Comparison of ENCODE assay signal across 44 cellular contexts in genomic region chr6:47767102-47767501, GRCh38. TPM values are rescaled to one million over a fixed set of nuclear protein-coding genes. Genes with fewer than 3 reads are reported as not detected.
"Had no signal": no experiment of that assay in that cellular context is flagged by ENCODE, and none has a peak within 500 bp of the region (broad histone marks: within the 10 kb centered on the region; RNA-seq: fewer than 3 reads in every experiment).

No MANE protein-coding gene starts in this region.

- H3K27me3 Mint-ChIP-seq: activated naive CD4-positive, alpha-beta T cell treated with anti-CD3 and anti-CD28 coated beads, Interleukin-2, amount 10 ng/mL, durations not matched to agents 7 days and 5 days; brain had no signal

- H3K36me3 ChIP-seq: adrenal gland, ascending aorta, brain microvascular endothelial cell, breast epithelium, cardiac muscle cell had no signal

- H3K27me3 ChIP-seq: adrenal gland, ascending aorta, body of pancreas, brain microvascular endothelial cell, breast epithelium, cardiac muscle cell had no signal

- H3K4me1 ChIP-seq: adrenal gland, ascending aorta, body of pancreas, breast epithelium had no signal

- H3K4me3 ChIP-seq: adrenal gland, ascending aorta, body of pancreas, breast epithelium, cardiac muscle cell had no signal

- FAIRE-seq: astrocyte, bronchial epithelial cell had no signal

- ATAC-seq: activated naive CD4-positive, alpha-beta T cell treated with anti-CD3 and anti-CD28 coated beads, Interleukin-2, amount 50 U/mL, for 72 hours; activated naive CD8-positive, alpha-beta T cell treated with anti-CD3 and anti-CD28 coated beads, Interleukin-2, amount 50 U/mL, for 24 hours; activated T-cell treated with anti-CD3 and anti-CD28 coated beads, Interleukin-2, amount 50 U/mL, for 4 hours; activated T-cell treated with anti-CD3 and anti-CD28 coated beads, Interleukin-2, amount 50 U/mL, for 72 hours; activated T-helper 17 cell treated with anti-CD3 and anti-CD28 coated beads, Interleukin-2, amount 50 U/mL, for 72 hours; body of pancreas had no signal

- H3K4me3 Mint-ChIP-seq: activated naive CD4-positive, alpha-beta T cell treated with anti-CD3 and anti-CD28 coated beads for 36 hours; activated naive CD4-positive, alpha-beta T cell treated with anti-CD3 and anti-CD28 coated beads, Interleukin-2, amount 10 ng/mL, durations not matched to agents 7 days and 5 days; activated naive CD4-positive, alpha-beta T cell treated with anti-CD3 and anti-CD28 coated beads, Interleukin-2, amount 50 U/mL, for 24 hours; activated naive CD8-positive, alpha-beta T cell; activated naive CD8-positive, alpha-beta T cell treated with anti-CD3 and anti-CD28 coated beads for 36 hours; activated naive CD8-positive, alpha-beta T cell treated with anti-CD3 and anti-CD28 coated beads, Interleukin-2, amount 10 ng/mL, durations not matched to agents 7 days and 5 days; activated naive CD8-positive, alpha-beta T cell treated with anti-CD3 and anti-CD28 coated beads, Interleukin-2, amount 50 U/mL, for 24 hours; activated T-cell treated with anti-CD3 and anti-CD28 coated beads, Interleukin-2, amount 50 U/mL, for 24 hours; activated T-cell treated with anti-CD3 and anti-CD28 coated beads, Interleukin-2, amount 50 U/mL, for 4 hours; activated T-cell treated with anti-CD3 and anti-CD28 coated beads, Interleukin-2, amount 50 U/mL, for 72 hours; activated T-helper 1 cell treated with anti-CD3 and anti-CD28 coated beads, Interleukin-12 subunit alpha, Interleukin-12 subunit beta, Interleukin-2, Interleukin-4 antibody, amounts not matched to agents 30 ng/mL and 10 ng/mL and 1 ng/mL, durations not matched to agents 14 hours and 24 hours and 36 hours; activated T-helper 17 cell treated with anti-CD3 and anti-CD28 coated beads, Interleukin-2, amount 50 U/mL, for 72 hours; brain; central memory CD8-positive, alpha-beta T cell had no signal

- H3K27ac Mint-ChIP-seq: activated naive CD4-positive, alpha-beta T cell treated with anti-CD3 and anti-CD28 coated beads for 36 hours; activated naive CD4-positive, alpha-beta T cell treated with anti-CD3 and anti-CD28 coated beads, Interleukin-2, amount 10 ng/mL, durations not matched to agents 7 days and 5 days; activated naive CD4-positive, alpha-beta T cell treated with anti-CD3 and anti-CD28 coated beads, Interleukin-2, amount 50 U/mL, for 24 hours; activated naive CD4-positive, alpha-beta T cell treated with anti-CD3 and anti-CD28 coated beads, Interleukin-2, amount 50 U/mL, for 72 hours; activated naive CD8-positive, alpha-beta T cell; activated naive CD8-positive, alpha-beta T cell treated with anti-CD3 and anti-CD28 coated beads for 36 hours; activated naive CD8-positive, alpha-beta T cell treated with anti-CD3 and anti-CD28 coated beads, Interleukin-2, amount 10 ng/mL, durations not matched to agents 7 days and 5 days; activated naive CD8-positive, alpha-beta T cell treated with anti-CD3 and anti-CD28 coated beads, Interleukin-2, amount 50 U/mL, for 24 hours; activated T-cell treated with anti-CD3 and anti-CD28 coated beads, Interleukin-2, amount 50 U/mL, for 24 hours; activated T-cell treated with anti-CD3 and anti-CD28 coated beads, Interleukin-2, amount 50 U/mL, for 72 hours; activated T-helper 1 cell treated with anti-CD3 and anti-CD28 coated beads, Interleukin-12 subunit alpha, Interleukin-12 subunit beta, Interleukin-2, Interleukin-4 antibody, amounts not matched to agents 30 ng/mL and 10 ng/mL and 1 ng/mL, durations not matched to agents 14 hours and 24 hours and 36 hours; activated T-helper 17 cell treated with anti-CD3 and anti-CD28 coated beads, Interleukin-2, amount 50 U/mL, for 72 hours; activated T-helper 2 cell treated with anti-CD3 and anti-CD28 coated beads, Interferon-gamma antibody, Interleukin-2, Interleukin-4, amounts not matched to agents 10 μg/mL and 5 μg/mL and 100 μg/mL, durations not matched to agents 14 hours and 24 hours and 36 hours; brain had no signal

- H3K9me3 Mint-ChIP-seq: activated naive CD4-positive, alpha-beta T cell treated with anti-CD3 and anti-CD28 coated beads, Interleukin-2, amount 10 ng/mL, durations not matched to agents 7 days and 5 days; activated naive CD4-positive, alpha-beta T cell treated with anti-CD3 and anti-CD28 coated beads, Interleukin-2, amount 50 U/mL, for 24 hours; activated naive CD8-positive, alpha-beta T cell treated with anti-CD3 and anti-CD28 coated beads, Interleukin-2, amount 10 ng/mL, durations not matched to agents 7 days and 5 days; activated T-helper 1 cell treated with anti-CD3 and anti-CD28 coated beads, Interleukin-12 subunit alpha, Interleukin-12 subunit beta, Interleukin-2, Interleukin-4 antibody, amounts not matched to agents 30 ng/mL and 10 ng/mL and 1 ng/mL, durations not matched to agents 14 hours and 24 hours and 36 hours; activated T-helper 17 cell treated with anti-CD3 and anti-CD28 coated beads, Interleukin-2, amount 50 U/mL, for 72 hours; activated T-helper 2 cell treated with anti-CD3 and anti-CD28 coated beads, Interferon-gamma antibody, Interleukin-2, Interleukin-4, amounts not matched to agents 10 μg/mL and 5 μg/mL and 100 μg/mL, durations not matched to agents 14 hours and 24 hours and 36 hours; central memory CD8-positive, alpha-beta T cell had no signal

- H3K27ac ChIP-seq: adrenal gland, ascending aorta, body of pancreas, brain microvascular endothelial cell, breast epithelium, cardiac muscle cell had no signal

- DNase-seq: activated effector memory CD4-positive, alpha-beta T cell treated with anti-CD3 and anti-CD28 coated beads, Interleukin-2, amount 50 U/mL, for 16 hours; activated effector memory CD4-positive, alpha-beta T cell treated with Interleukin-2 at 50 U/mL for 16 hours; activated gamma-delta T cell; activated gamma-delta T cell treated with Interleukin-2 at 50 U/mL for 16 hours; activated naive CD4-positive, alpha-beta T cell; activated naive CD4-positive, alpha-beta T cell treated with anti-CD3 and anti-CD28 coated beads for 36 hours; activated naive CD4-positive, alpha-beta T cell treated with anti-CD3 and anti-CD28 coated beads, Interleukin-2, amount 10 ng/mL, durations not matched to agents 7 days and 5 days; activated naive CD4-positive, alpha-beta T cell treated with anti-CD3 and anti-CD28 coated beads, Interleukin-2, amount 50 U/mL, for 16 hours; activated naive CD4-positive, alpha-beta T cell treated with Interleukin-2 at 50 U/mL for 16 hours; activated naive CD8-positive, alpha-beta T cell treated with anti-CD3 and anti-CD28 coated beads for 36 hours; activated naive CD8-positive, alpha-beta T cell treated with anti-CD3 and anti-CD28 coated beads, Interleukin-2, amount 10 ng/mL, durations not matched to agents 7 days and 5 days; activated naive CD8-positive, alpha-beta T cell treated with anti-CD3 and anti-CD28 coated beads, Interleukin-2, amount 50 U/mL, for 24 hours; activated T-cell treated with anti-CD3 and anti-CD28 coated beads, Interleukin-2, amount 50 U/mL, for 1 hour; activated T-cell treated with anti-CD3 and anti-CD28 coated beads, Interleukin-2, amount 50 U/mL, for 24 hours; activated T-cell treated with anti-CD3 and anti-CD28 coated beads, Interleukin-2, amount 50 U/mL, for 4 hours; activated T-cell treated with anti-CD3 and anti-CD28 coated beads, Interleukin-2, amount 50 U/mL, for 48 hours; activated T-cell treated with anti-CD3 and anti-CD28 coated beads, Interleukin-2, amount 50 U/mL, for 72 hours; adrenal gland; amniotic stem cell; amygdala; anterior cingulate cortex; aorta; body of pancreas; brain microvascular endothelial cell; caudate nucleus; central memory CD4-positive, alpha-beta T cell; cerebellar nuclear complex had no signal

- H3K9me3 ChIP-seq: adrenal gland, ascending aorta, body of pancreas, breast epithelium had no signal

- H3K4me1 Mint-ChIP-seq: activated naive CD4-positive, alpha-beta T cell treated with anti-CD3 and anti-CD28 coated beads, Interleukin-2, amount 10 ng/mL, durations not matched to agents 7 days and 5 days; activated naive CD4-positive, alpha-beta T cell treated with anti-CD3 and anti-CD28 coated beads, Interleukin-2, amount 50 U/mL, for 24 hours; activated naive CD8-positive, alpha-beta T cell treated with anti-CD3 and anti-CD28 coated beads for 36 hours; activated naive CD8-positive, alpha-beta T cell treated with anti-CD3 and anti-CD28 coated beads, Interleukin-2, amount 10 ng/mL, durations not matched to agents 7 days and 5 days; activated naive CD8-positive, alpha-beta T cell treated with anti-CD3 and anti-CD28 coated beads, Interleukin-2, amount 50 U/mL, for 24 hours; activated T-helper 17 cell treated with anti-CD3 and anti-CD28 coated beads, Interleukin-2, amount 50 U/mL, for 72 hours; brain; central memory CD8-positive, alpha-beta T cell had no signal

- H3K36me3 Mint-ChIP-seq: activated naive CD4-positive, alpha-beta T cell treated with anti-CD3 and anti-CD28 coated beads, Interleukin-2, amount 10 ng/mL, durations not matched to agents 7 days and 5 days; activated naive CD8-positive, alpha-beta T cell treated with anti-CD3 and anti-CD28 coated beads for 36 hours; activated naive CD8-positive, alpha-beta T cell treated with anti-CD3 and anti-CD28 coated beads, Interleukin-2, amount 10 ng/mL, durations not matched to agents 7 days and 5 days; brain had no signal

RNA-seq across cellular contexts. Expression of gene OPN5, which starts 14.7 kb away (rescaled TPM):
- total RNA-seq: activated naive CD4-positive, alpha-beta T cell treated with anti-CD3 and anti-CD28 coated beads for 36 hours; activated naive CD4-positive, alpha-beta T cell treated with anti-CD3 and anti-CD28 coated beads, Interleukin-2, amount 50 U/mL, for 72 hours; activated naive CD8-positive, alpha-beta T cell treated with anti-CD3 and anti-CD28 coated beads for 36 hours; activated naive CD8-positive, alpha-beta T cell treated with anti-CD3 and anti-CD28 coated beads, Interleukin-2, amount 10 ng/mL, durations not matched to agents 7 days and 5 days; activated T-cell treated with anti-CD3 and anti-CD28 coated beads, Interleukin-2, amount 50 U/mL, for 4 hours; activated T-cell treated with anti-CD3 and anti-CD28 coated beads, Interleukin-2, amount 50 U/mL, for 72 hours; activated T-helper 1 cell treated with anti-CD3 and anti-CD28 coated beads, Interleukin-12 subunit alpha, Interleukin-12 subunit beta, Interleukin-2, Interleukin-4 antibody, amounts not matched to agents 30 ng/mL and 10 ng/mL and 1 ng/mL, durations not matched to agents 14 hours and 24 hours and 36 hours; activated T-helper 17 cell treated with anti-CD3 and anti-CD28 coated beads, Interleukin-2, amount 50 U/mL, for 72 hours; activated T-helper 2 cell treated with anti-CD3 and anti-CD28 coated beads, Interferon-gamma antibody, Interleukin-2, Interleukin-4, amounts not matched to agents 10 μg/mL and 5 μg/mL and 100 μg/mL, durations not matched to agents 14 hours and 24 hours and 36 hours; adrenal gland; aorta; ascending aorta; astrocyte; body of pancreas; breast epithelium; bronchial epithelial cell; cardiac muscle cell; cardiac septum; cerebellum; chondrocyte had no signal
- polyA plus RNA-seq: adipose tissue, aorta, cardiac muscle cell had no signal
